17 cellular contexts compared by ENCODE assay signal in genomic region chr5:113099822-113100221, GRCh38.
"Had no signal": no experiment of that assay in that cellular context is flagged by ENCODE, and none has a peak within 500 bp of the region (broad histone marks: within the 10 kb centered on the region; RNA-seq: fewer than 3 reads in every experiment).

No MANE protein-coding gene starts in this region.

- H3K4me1 ChIP-seq: body of pancreas, pancreas, thyroid gland had no signal

- DNase-seq: activated CD4-positive, alpha-beta T cell treated with anti-CD3 and anti-CD28 coated beads for 4 hours; activated CD8-positive, alpha-beta T cell treated with anti-CD3 and anti-CD28 coated beads for 36 hours; activated effector memory CD4-positive, alpha-beta T cell treated with Interleukin-2 at 50 U/mL for 16 hours; activated naive CD4-positive, alpha-beta T cell treated with anti-CD3 and anti-CD28 coated beads, Interleukin-2, amount 50 U/mL, for 16 hours; activated T-cell treated with anti-CD3 and anti-CD28 coated beads, Interleukin-2, amount 50 U/mL, for 4 hours; amniotic stem cell; body of pancreas; caudate nucleus; hippocampal formation; kidney; left ventricle myocardium superior; mucosa of descending colon; naive thymus-derived CD4-positive, alpha-beta T cell; pancreas; stimulated activated CD4-positive, alpha-beta T cell treated with anti-CD3 and anti-CD28 coated beads, Interleukin-4, amount 100 ng/mL, for 1 hour; stimulated activated naive B cell treated with anti-CD40 and anti-IgM and Interleukin-4, amounts not matched to agents 10 μg/mL and 1 μg/mL and 100 μg/mL, for 72 hours; thyroid gland had no signal

- H3K36me3 ChIP-seq: pancreas, thyroid gland had no signal

- H3K9me3 ChIP-seq: body of pancreas, mucosa of descending colon, pancreas, thyroid gland had no signal

- H3K27ac ChIP-seq: body of pancreas, pancreas, thyroid gland had no signal

- H3K4me3 ChIP-seq: body of pancreas, mucosa of descending colon, pancreas, thyroid gland had no signal
